23 cellular contexts compared by ENCODE assay signal in genomic region chr7:140546947-140547346, GRCh38.
"Had no signal": no experiment of that assay in that cellular context is flagged by ENCODE, and none has a peak within 500 bp of the region (broad histone marks: within the 10 kb centered on the region; RNA-seq: fewer than 3 reads in every experiment).

No MANE protein-coding gene starts in this region.

- H3K9me3 ChIP-seq: ovary, psoas muscle, stomach, thoracic aorta, thyroid gland, tibial nerve, upper lobe of right lung, uterus had no signal

- DNase-seq: naive B cell; naive thymus-derived CD8-positive, alpha-beta T cell; nephron progenitor cell; occipital lobe; ovary; right cardiac atrium; stimulated activated CD4-positive, alpha-beta T cell treated with anti-CD3 and anti-CD28 coated beads, Interleukin-15, amount 100 ng/mL, for 24 hours; stimulated activated CD4-positive, alpha-beta T cell treated with anti-CD3 and anti-CD28 coated beads, Interleukin-2, amount 100 ng/mL, for 24 hours; stimulated activated CD4-positive, alpha-beta T cell treated with anti-CD3 and anti-CD28 coated beads, Interleukin-2, amount 100 ng/mL, for 48 hours; stimulated activated CD4-positive, alpha-beta T cell treated with anti-CD3 and anti-CD28 coated beads, Interleukin-4, amount 100 ng/mL, for 24 hours; stimulated activated naive B cell treated with anti-CD40 and anti-IgM and Interleukin-4, amounts not matched to agents 10 μg/mL and 1 μg/mL and 100 μg/mL, for 72 hours; stimulated activated naive CD4-positive, alpha-beta T cell treated with Interleukin-2 at 50 U/mL for 16 hours; stomach; thyroid gland; upper lobe of right lung; uterus had no signal

- H3K4me1 ChIP-seq: parathyroid adenoma had no signal

- ATAC-seq: naive thymus-derived CD8-positive, alpha-beta T cell; natural killer cell treated with Interleukin-12 subunit alpha and Interleukin-12 subunit beta and Interleukin-15 and Interleukin-18, amount 100 ng/mL, for 72 hours; psoas muscle; right cardiac atrium; sciatic nerve; stimulated activated naive B cell treated with anti-CD40 and anti-IgM and Interleukin-4, amounts not matched to agents 10 μg/mL and 1 μg/mL and 100 μg/mL, for 72 hours; upper lobe of right lung had no signal

- H3K27me3 ChIP-seq: ovary, stomach, thyroid gland, tibial nerve, upper lobe of right lung, uterus had no signal

- H3K27ac ChIP-seq: ovary, parathyroid adenoma, psoas muscle, skin epidermis, stomach, thoracic aorta, thyroid gland, tibial nerve, upper lobe of right lung, uterus had no signal

- H3K36me3 ChIP-seq: ovary, thoracic aorta, thyroid gland, upper lobe of right lung, uterus had no signal

- H3K4me3 ChIP-seq: ovary, psoas muscle, skin epidermis, stomach, thoracic aorta, thyroid gland, tibial nerve, upper lobe of right lung, uterus had no signal
